Comparison of ENCODE assay signal across 11 cellular contexts in genomic region chr21:29301703-29302102, GRCh38. TPM values are rescaled to one million over a fixed set of nuclear protein-coding genes. Genes with fewer than 3 reads are reported as not detected.
DNase-seq lines count a peak whose midpoint lies in the region; ATAC-seq and TF ChIP-seq lines count a peak whose summit lies in the region.
"Had no signal": no experiment of that assay in that cellular context is flagged by ENCODE, and none has a peak within 500 bp of the region (broad histone marks: within the 10 kb centered on the region; RNA-seq: fewer than 3 reads in every experiment).

No MANE protein-coding gene starts in this region.

- peaks cover 16% of the 10 kb centered on the region for H3K36me3 Mint-ChIP-seq in stimulated activated naive CD8-positive, alpha-beta T cell treated with anti-CD3 and anti-CD28 coated beads, Interleukin-15, Interleukin-2, amounts not matched to agents 100 ng/mL and 50 ng/mL, for 24 hours (ENCODE audit: low read depth)
- H3K36me3 Mint-ChIP-seq in activated naive CD8-positive, alpha-beta T cell treated with anti-CD3 and anti-CD28 coated beads for 36 hours, result peaks cover 19% of the 10 kb centered on the region
- H3K36me3 Mint-ChIP-seq in mesothelial cell of epicardium, result peaks cover 3% of the 10 kb centered on the region

- no peak for ATAC-seq in stimulated activated naive CD8-positive, alpha-beta T cell treated with anti-CD3 and anti-CD28 coated beads, Interleukin-15, Interleukin-2, amounts not matched to agents 100 U/mL and 50 U/mL, for 24 hours
- ATAC-seq in HG02852 (IDR thresholded peaks at IDR 0.05; ENCODE audit: unreplicated experiment), result no peak
- no peak for ATAC-seq in HG03469 (IDR thresholded peaks at IDR 0.05; ENCODE audit: unreplicated experiment)
- ATAC-seq in HG03571 (IDR thresholded peaks at IDR 0.05; ENCODE audit: unreplicated experiment), result no peak
- ATAC-seq in heart right ventricle, result no peak

- peaks cover 7% of the 10 kb centered on the region for H3K9me3 Mint-ChIP-seq in stimulated activated naive CD8-positive, alpha-beta T cell treated with anti-CD3 and anti-CD28 coated beads, Interleukin-15, Interleukin-2, amounts not matched to agents 100 ng/mL and 50 ng/mL, for 24 hours
- peaks cover 6% of the 10 kb centered on the region for H3K9me3 Mint-ChIP-seq in activated naive CD8-positive, alpha-beta T cell treated with anti-CD3 and anti-CD28 coated beads for 36 hours
- H3K9me3 Mint-ChIP-seq in mesothelial cell of epicardium, result peaks cover 8% of the 10 kb centered on the region

- no peaks in the 10 kb centered on the region for H3K27me3 ChIP-seq in heart right ventricle
- H3K27me3 ChIP-seq: ascending aorta had no signal

- no peaks in the 10 kb centered on the region for H3K9me3 ChIP-seq in heart right ventricle
- H3K9me3 ChIP-seq: ascending aorta had no signal

- peaks cover 7 to 87% (median 67%) of the 10 kb centered on the region in 9 donors for H3K4me1 ChIP-seq in heart right ventricle

- H3K4me3 Mint-ChIP-seq in stimulated activated naive CD8-positive, alpha-beta T cell treated with anti-CD3 and anti-CD28 coated beads, Interleukin-15, Interleukin-2, amounts not matched to agents 100 ng/mL and 50 ng/mL, for 24 hours, result peak overlapping the region; percentile 10
- peak overlapping the region; percentile 25 for H3K4me3 Mint-ChIP-seq in activated naive CD8-positive, alpha-beta T cell treated with anti-CD3 and anti-CD28 coated beads for 36 hours
- peak overlapping the region; percentile 14 for H3K4me3 Mint-ChIP-seq in mesothelial cell of epicardium

- no peak for DNase-seq in stimulated activated naive CD8-positive, alpha-beta T cell treated with anti-CD3 and anti-CD28 coated beads, Interleukin-15, Interleukin-2, amounts not matched to agents 100 U/mL and 50 U/mL, for 24 hours
- DNase-seq in activated naive CD8-positive, alpha-beta T cell treated with anti-CD3 and anti-CD28 coated beads for 36 hours, result no peak
- no peak for DNase-seq in mesothelial cell of epicardium (ENCODE audit: low spot score in 2 of 2, unreplicated experiment in 2 of 2)
- no peak for DNase-seq in heart right ventricle
- DNase-seq: activated CD4-positive, CD25-positive, alpha-beta regulatory T cell; occipital lobe had no signal

- peak overlapping the region in 1 of 10 donors; percentile 62 for H3K4me3 ChIP-seq in heart right ventricle

- peak overlapping the region in 1 of 10 donors; percentile 97 for H3K27ac ChIP-seq in heart right ventricle

- H3K27ac Mint-ChIP-seq in stimulated activated naive CD8-positive, alpha-beta T cell treated with anti-CD3 and anti-CD28 coated beads, Interleukin-15, Interleukin-2, amounts not matched to agents 100 ng/mL and 50 ng/mL, for 24 hours, result peak overlapping the region; percentile 56
- no peak overlapping the region for H3K27ac Mint-ChIP-seq in activated naive CD8-positive, alpha-beta T cell treated with anti-CD3 and anti-CD28 coated beads for 36 hours
- peak overlapping the region; percentile 9 for H3K27ac Mint-ChIP-seq in mesothelial cell of epicardium

- H3K36me3 ChIP-seq in heart right ventricle, result no peaks in the 10 kb centered on the region
- H3K36me3 ChIP-seq: ascending aorta had no signal

- no peaks in the 10 kb centered on the region for H3K27me3 Mint-ChIP-seq in stimulated activated naive CD8-positive, alpha-beta T cell treated with anti-CD3 and anti-CD28 coated beads, Interleukin-15, Interleukin-2, amounts not matched to agents 100 ng/mL and 50 ng/mL, for 24 hours
- no peaks in the 10 kb centered on the region for H3K27me3 Mint-ChIP-seq in activated naive CD8-positive, alpha-beta T cell treated with anti-CD3 and anti-CD28 coated beads for 36 hours
- H3K27me3 Mint-ChIP-seq in mesothelial cell of epicardium (ENCODE audit: low read depth), result no peaks in the 10 kb centered on the region

- 62 to 63% methylated on average over 6 of the region's 6 CpGs for WGBS in heart right ventricle, 2 donors

- intact Hi-C loops in heart right ventricle (cut with DNase I), result loop anchor here in 6 of 10 donors (5.0 kb wide), 3 partner anchors 36 to 224 kb away; no protein-coding TSS in a partner anchor

- H3K4me1 Mint-ChIP-seq in stimulated activated naive CD8-positive, alpha-beta T cell treated with anti-CD3 and anti-CD28 coated beads, Interleukin-15, Interleukin-2, amounts not matched to agents 100 ng/mL and 50 ng/mL, for 24 hours (ENCODE audit: low read depth), result peaks cover 85% of the 10 kb centered on the region
- peaks cover 54% of the 10 kb centered on the region for H3K4me1 Mint-ChIP-seq in activated naive CD8-positive, alpha-beta T cell treated with anti-CD3 and anti-CD28 coated beads for 36 hours
- peaks cover 54% of the 10 kb centered on the region for H3K4me1 Mint-ChIP-seq in mesothelial cell of epicardium

- TF ChIP-seq CTCF in mesothelial cell of epicardium (IDR thresholded peaks at IDR 0.05; ENCODE audit: unreplicated experiment) (no peak), heart right ventricle (IDR thresholded peaks at IDR 0.05) (no peak)

RNA-seq across cellular contexts. Expression of gene BACH1, which starts 3.0 kb away (rescaled TPM):
- 10 to 100 TPM; 21.8 to 23.2 TPM for total RNA-seq in activated naive CD8-positive, alpha-beta T cell treated with anti-CD3 and anti-CD28 coated beads for 36 hours
- 100 to 107 TPM (median 100 TPM) in 3 replicates for total RNA-seq in mesothelial cell of epicardium
- 10 to 100 TPM; 29.4 to 78.7 (median 51.3) TPM for total RNA-seq in heart right ventricle
- polyA plus RNA-seq in heart right ventricle, result 1 to 10 TPM; 2.7 to 9.2 TPM
